In genomic region chr16:1610071-1610840, GRCh38 we compare ENCODE assay signal across 1 cellular context.
TF ChIP-seq lines count a peak whose summit lies in the region.

No MANE protein-coding gene starts in this region.

TF ChIP-seq in HepG2, 621 proteins besides CTCF, POLR2A, EP300 and RAD21 (continued from another document and continues in another):
- TF ChIP-seq NONO (IDR thresholded peaks at IDR 0.05) = no peak
- TF ChIP-seq NONO (CRISPR knock-in tag; conservative IDR thresholded peaks at IDR 0.05) = 0 out of 2 replicates have a peak, but pooled peaks have one; percentile 11
- peak; percentile 87 for TF ChIP-seq ZNF687 (CRISPR knock-in tag; IDR thresholded peaks at IDR 0.05)
- no peak for TF ChIP-seq TERF1 (CRISPR knock-in tag; IDR thresholded peaks at IDR 0.05)
- no peak for TF ChIP-seq ZNF484 (CRISPR knock-in tag; IDR thresholded peaks at IDR 0.05; ENCODE audit: borderline replicate concordance, low read depth)
- TF ChIP-seq HNRNPUL1 (IDR thresholded peaks at IDR 0.05; ENCODE audit: low read depth, low read length) = no peak
- 0 out of 2 replicates have a peak, but pooled peaks have one; percentile 47 for TF ChIP-seq THYN1 (CRISPR knock-in tag; IDR thresholded peaks at IDR 0.05; ENCODE audit: borderline replicate concordance, low read depth)
- TF ChIP-seq SRSF1 (optimal IDR thresholded peaks at IDR 0.05; ENCODE audit: low read depth, low read length) = peak; percentile 90
- TF ChIP-seq ZNF230 (CRISPR knock-in tag; IDR thresholded peaks at IDR 0.05) = no peak
- TF ChIP-seq ZNF264 (CRISPR knock-in tag; IDR thresholded peaks at IDR 0.05) = peak; percentile 74; the same call in 1 of the 2 replicates
- TF ChIP-seq GABPA (IDR thresholded peaks at IDR 0.05; ENCODE audit: low read depth, low read length) = no peak
- TF ChIP-seq GABPA (CRISPR knock-in tag; IDR thresholded peaks at IDR 0.05; ENCODE audit: low read depth) = no peak
- no peak; the same call in 1 of the 2 replicates for TF ChIP-seq ZNF580 (CRISPR knock-in tag; IDR thresholded peaks at IDR 0.05; ENCODE audit: borderline replicate concordance, low read depth)
- 0 out of 2 replicates have a peak, but pooled peaks have one; percentile 34 for TF ChIP-seq ZNF724P (CRISPR knock-in tag; IDR thresholded peaks at IDR 0.05; ENCODE audit: borderline replicate concordance)
- TF ChIP-seq BORCS8-MEF2B (CRISPR knock-in tag; IDR thresholded peaks at IDR 0.05) = peak; percentile 80
- TF ChIP-seq NFAT5 (CRISPR knock-in tag; IDR thresholded peaks at IDR 0.05) = no peak; the same call in 1 of the 2 replicates
- no peak for TF ChIP-seq ATF3 (CRISPR knock-in tag; IDR thresholded peaks at IDR 0.05)
- TF ChIP-seq ZNF503 (CRISPR knock-in tag; IDR thresholded peaks at IDR 0.05) = peak; percentile 18; the same call in 1 of the 2 replicates
- TF ChIP-seq ZGPAT (CRISPR knock-in tag; IDR thresholded peaks at IDR 0.05) = peak; percentile 69; the same call in 1 of the 2 replicates
- no peak for TF ChIP-seq KLF11 (CRISPR knock-in tag; IDR thresholded peaks at IDR 0.05)
- no peak; the same call in 1 of the 2 replicates for TF ChIP-seq NAIF1 (CRISPR knock-in tag; IDR thresholded peaks at IDR 0.05; ENCODE audit: borderline replicate concordance)
- peak; percentile 72; the same call in 1 of the 2 replicates for TF ChIP-seq ZNF800 (CRISPR knock-in tag; IDR thresholded peaks at IDR 0.05)
- 0 out of 2 replicates have a peak, but pooled peaks have one; percentile 2 for TF ChIP-seq PHF21A (CRISPR knock-in tag; IDR thresholded peaks at IDR 0.05)
- TF ChIP-seq RXRB (CRISPR knock-in tag; IDR thresholded peaks at IDR 0.05; ENCODE audit: borderline replicate concordance) = peak; percentile 38; the same call in 1 of the 2 replicates
- 0 out of 2 replicates have a peak, but pooled peaks have one; percentile 69 for TF ChIP-seq SATB2 (CRISPR knock-in tag; IDR thresholded peaks at IDR 0.05)
- 0 out of 2 replicates have a peak, but pooled peaks have one; percentile 31 for TF ChIP-seq KLF9 (CRISPR knock-in tag; IDR thresholded peaks at IDR 0.05; ENCODE audit: low read depth)
- TF ChIP-seq ZSCAN20 (CRISPR knock-in tag; IDR thresholded peaks at IDR 0.05; ENCODE audit: borderline replicate concordance) = peak; percentile 86
- no peak for TF ChIP-seq HHEX (CRISPR knock-in tag; IDR thresholded peaks at IDR 0.05)
- TF ChIP-seq ZBTB43 (CRISPR knock-in tag; conservative IDR thresholded peaks at IDR 0.05) = peak; percentile 37; the same call in 1 of the 2 replicates
- TF ChIP-seq SUZ12 (IDR thresholded peaks at IDR 0.05; ENCODE audit: low read depth, low read length) = no peak
- no peak for TF ChIP-seq TBX3 (IDR thresholded peaks at IDR 0.05; ENCODE audit: borderline replicate concordance)
- TF ChIP-seq NCOA2 (CRISPR knock-in tag; IDR thresholded peaks at IDR 0.05) = no peak
- TF ChIP-seq PHF20 (CRISPR knock-in tag; IDR thresholded peaks at IDR 0.05) = peak; percentile 70
- TF ChIP-seq RBAK (CRISPR knock-in tag; IDR thresholded peaks at IDR 0.05) = no peak
